In genomic region chr3:58167431-58168351, GRCh38 we compare ENCODE assay signal across 8 cellular contexts. TPM values are rescaled to one million over a fixed set of nuclear protein-coding genes. Genes with fewer than 3 reads are reported as not detected.
DNase-seq lines count a peak whose midpoint lies in the region; ATAC-seq and TF ChIP-seq lines count a peak whose summit lies in the region.

No MANE protein-coding gene starts in this region.

- no peak for TF ChIP-seq POLR2A in NB4 (IDR thresholded peaks at IDR 0.05; ENCODE audit: extremely low read depth, insufficient read length)
- no peak for TF ChIP-seq POLR2A in erythroblast (IDR thresholded peaks at IDR 0.05; ENCODE audit: low read length)

- DNase-seq in NB4 (ENCODE audit: low read depth) (peak; percentile 57), erythroblast (lab: John Stamatoyannopoulos, UW) (peak; percentile 69 to 77), natural killer cell (peak; percentile 31), substantia nigra (lab: John Stamatoyannopoulos, UW) (peak in 45 of 49 donors; percentile 10 to 76 (median 52))
- peak; percentile 63 for DNase-seq in activated CD8-positive, alpha-beta memory T cell treated with anti-CD3 and anti-CD28 coated beads, Interleukin-2, amount 50 U/mL, for 4 hours

- peak overlapping the region; percentile 5; the same call in 1 of the 2 replicates for H3K27ac ChIP-seq in C4-2B
- H3K27ac ChIP-seq in substantia nigra (ENCODE audit: low read depth, low read length, poor library complexity, severe bottlenecking), result no peak overlapping the region

- H3K4me3 ChIP-seq in NB4 (ENCODE audit: low read depth, low read length), result no peak overlapping the region

- no peaks in the 10 kb centered on the region for H3K27me3 Mint-ChIP-seq in natural killer cell (ENCODE audit: low read depth in 2 of 2)

- peak; percentile 80 for ATAC-seq in GM19463 (IDR thresholded peaks at IDR 0.05; ENCODE audit: unreplicated experiment)
- ATAC-seq in natural killer cell, result peak; percentile 75 to 86 (median 83)
- ATAC-seq in HG03159 (IDR thresholded peaks at IDR 0.05; ENCODE audit: unreplicated experiment), result no peak

- no peaks in the 10 kb centered on the region for H3K4me1 Mint-ChIP-seq in natural killer cell

- TF ChIP-seq CTCF in C4-2B (conservative IDR thresholded peaks at IDR 0.05), result peak; percentile 89
- peak; percentile 98 for TF ChIP-seq CTCF in NB4 (IDR thresholded peaks at IDR 0.05; ENCODE audit: low read depth, low read length)
- TF ChIP-seq CTCF in natural killer cell (IDR thresholded peaks at IDR 0.05), result peak; percentile 72

- intact Hi-C loops in natural killer cell (cut with micrococcal nuclease), result loop anchor here (1.0 kb wide), 1 partner anchor 159 kb away; the partner anchor contains the start of gene FLNB

- no peak overlapping the region for H3K27ac Mint-ChIP-seq in natural killer cell

- no peaks in the 10 kb centered on the region for H3K36me3 Mint-ChIP-seq in natural killer cell

- H3K9me3 Mint-ChIP-seq in natural killer cell, result no peaks in the 10 kb centered on the region

- no peak overlapping the region for H3K4me3 Mint-ChIP-seq in natural killer cell

RNA-seq across cellular contexts. Expression of gene DNASE1L3, which starts 43.1 kb away (rescaled TPM):
- 1 to 10 TPM in 1 of 3 donors, not detected in 2; 1.3 TPM for total RNA-seq in natural killer cell
